14 cellular contexts compared by ENCODE assay signal in the genomic region with DNA sequence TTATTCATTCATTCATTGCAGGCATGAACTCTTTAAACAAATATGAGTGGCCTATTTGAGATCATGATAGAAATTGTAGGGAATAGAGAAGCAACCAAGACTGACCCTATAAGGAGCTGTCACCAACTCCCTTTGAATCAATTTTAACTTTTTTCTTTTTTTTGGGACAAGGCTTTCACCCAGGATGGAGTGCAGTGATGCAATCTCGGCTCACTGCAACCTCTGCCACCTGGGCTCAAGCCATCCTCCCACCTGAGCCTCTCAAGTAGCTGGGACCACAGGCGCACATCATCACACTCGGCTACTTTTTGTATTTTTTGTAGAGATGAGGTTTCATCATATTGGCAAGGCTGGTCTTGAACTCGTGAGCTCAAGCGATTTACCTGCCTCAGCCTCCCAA. TPM values are rescaled to one million over a fixed set of nuclear protein-coding genes. Genes with fewer than 3 reads are reported as not detected.
DNase-seq lines count a peak whose midpoint lies in the region; ATAC-seq and TF ChIP-seq lines count a peak whose summit lies in the region.
"Had no signal": no experiment of that assay in that cellular context is flagged by ENCODE, and none has a peak within 500 bp of the region (broad histone marks: within the 10 kb centered on the region; RNA-seq: fewer than 3 reads in every experiment).

No MANE protein-coding gene starts in this region.

- H3K4me3 ChIP-seq in OCI-LY7 (ENCODE audit: low read depth, low read length, poor library complexity, severe bottlenecking), result no peak overlapping the region
- H3K4me3 ChIP-seq in epithelial cell of esophagus (ENCODE audit: low read length), result peak overlapping the region; percentile 64
- H3K4me3 ChIP-seq in psoas muscle, result peak overlapping the region; percentile 63

- intact Hi-C loops in Calu3 (cut with micrococcal nuclease; ENCODE audit: unreplicated experiment) (no loop called here), OCI-LY7 (cut with micrococcal nuclease; ENCODE audit: unreplicated experiment) (no loop called here), psoas muscle (cut with DNase I) (loop anchor here in 1 of 2 donors (10.0 kb wide), 1 partner anchor 382 kb away; no protein-coding TSS in a partner anchor)

- H3K4me1 Mint-ChIP-seq in Calu3 (ENCODE audit: low read depth, unreplicated experiment), result peaks cover 11% of the 10 kb centered on the region

- no peak for DNase-seq in Calu3
- DNase-seq in OCI-LY7 (ENCODE audit: low spot score), result no peak
- no peak for DNase-seq in epithelial cell of esophagus (ENCODE audit: low read depth)
- DNase-seq in psoas muscle, result no peak
- DNase-seq in AG08395 (ENCODE audit: low spot score), result no peak
- no peak for DNase-seq in HEK293T (ENCODE audit: extremely low spot score)
- DNase-seq in cerebellar cortex (ENCODE audit: low spot score), result no peak
- DNase-seq: DMS 273 treated with DMSO at 0.1 percent for 48 hours; erythroblast; HCEC 1CT; NCI-H345; stimulated activated CD4-positive, alpha-beta T cell treated with anti-CD3 and anti-CD28 coated beads, Interleukin-1b, Interleukin-23, amount 100 ng/mL, for 48 hours; uterus had no signal

- H3K27me3 Mint-ChIP-seq in Calu3 (ENCODE audit: unreplicated experiment), result no peaks in the 10 kb centered on the region

- H3K36me3 ChIP-seq in OCI-LY7 (ENCODE audit: insufficient read depth, low read length) (no peaks in the 10 kb centered on the region), psoas muscle (ENCODE audit: insufficient read depth in 1 of 2, low read depth in 1 of 2) (no peaks in the 10 kb centered on the region)
- H3K36me3 ChIP-seq: uterus had no signal

- CTCF ChIA-PET in Calu3 (lab: Charles Lee) (no interaction called here), OCI-LY7 (lab: Charles Lee; ENCODE audit: unreplicated experiment) (interaction anchor here (1.2 kb wide), 1 partner anchor 8 kb away, joined by 3 read pairs; no protein-coding TSS in a partner anchor), HEK293T (lab: Yijun Ruan, JAX) (interaction anchor here (1.9 kb wide), 1 partner anchor 9 kb away, joined by 7 read pairs; no protein-coding TSS in a partner anchor)

- H3K27me3 ChIP-seq in psoas muscle (ENCODE audit: insufficient read depth in 3 of 3, low read length in 2 of 3), result no peaks in the 10 kb centered on the region
- H3K27me3 ChIP-seq: uterus had no signal

- peaks cover 16% of the 10 kb centered on the region for H3K4me1 ChIP-seq in OCI-LY7 (ENCODE audit: insufficient read depth, low read length, poor library complexity, severe bottlenecking)
- peaks cover 5% of the 10 kb centered on the region for H3K4me1 ChIP-seq in psoas muscle
- H3K4me1 ChIP-seq: uterus had no signal

- H3K27ac ChIP-seq in OCI-LY7 (ENCODE audit: low read depth, low read length, poor library complexity, severe bottlenecking), result no peak overlapping the region
- H3K27ac ChIP-seq in psoas muscle, result no peak overlapping the region

- H2AFZ ChIP-seq in OCI-LY7 (ENCODE audit: low read length), result 0 out of 2 replicates have a peak overlapping the region, but pooled peaks have one; percentile 29

- H3K79me2 ChIP-seq in OCI-LY7 (ENCODE audit: insufficient read depth, low read depth, low read length), result no peaks in the 10 kb centered on the region

- no peak for ATAC-seq in psoas muscle
- no peak for ATAC-seq in HG03571 (IDR thresholded peaks at IDR 0.05; ENCODE audit: unreplicated experiment)

- H4K20me1 ChIP-seq in OCI-LY7 (ENCODE audit: insufficient read depth, low read length), result no peaks in the 10 kb centered on the region

- H3K9me3 Mint-ChIP-seq in Calu3 (ENCODE audit: low read depth, unreplicated experiment), result no peaks in the 10 kb centered on the region

- TF ChIP-seq CTCF in Calu3 (IDR thresholded peaks at IDR 0.05; ENCODE audit: unreplicated experiment), result no peak
- TF ChIP-seq CTCF in OCI-LY7 (conservative IDR thresholded peaks at IDR 0.05; ENCODE audit: low read length), result no peak
- no peak for TF ChIP-seq CTCF in epithelial cell of esophagus (IDR thresholded peaks at IDR 0.05; ENCODE audit: insufficient read depth, low read depth, low read length, missing control alignments)
- TF ChIP-seq CTCF in psoas muscle (IDR thresholded peaks at IDR 0.05), result no peak

- H3K4me2 ChIP-seq in OCI-LY7 (ENCODE audit: low read length), result peak overlapping the region; percentile 54; the same call in 1 of the 2 replicates

- no peak overlapping the region for H3K27ac Mint-ChIP-seq in Calu3 (ENCODE audit: unreplicated experiment)

- no TSS peak for BruUV-seq in Calu3 (replicated peaks; lab: Mats Ljungman, UMichigan)
- BruUV-seq in OCI-LY7 (replicated peaks; lab: Mats Ljungman, UMichigan), result no TSS peak

- POLR2A ChIA-PET in OCI-LY7 (lab: Charles Lee), result interaction anchor here (0.7 to 1.1 kb wide), 2 partner anchors 197 to 441 kb away, joined by 3 read pairs; no protein-coding TSS in a partner anchor
- POLR2A ChIA-PET in HEK293T (lab: Yijun Ruan, JAX), result interaction anchor here (0.9 to 1.0 kb wide), 2 partner anchors 9 to 10 kb away, joined by 4 read pairs; no protein-coding TSS in a partner anchor

- peaks cover 13% of the 10 kb centered on the region for H3K36me3 Mint-ChIP-seq in Calu3 (ENCODE audit: insufficient read depth, unreplicated experiment)

- H3K9me2 ChIP-seq in OCI-LY7 (ENCODE audit: insufficient read depth, low read length), result no peaks in the 10 kb centered on the region

- peak overlapping the region; percentile 88 for H3K4me3 Mint-ChIP-seq in Calu3 (ENCODE audit: low read depth, unreplicated experiment)

- H3K9me3 ChIP-seq in OCI-LY7 (ENCODE audit: low read length), result no peaks in the 10 kb centered on the region
- no peaks in the 10 kb centered on the region for H3K9me3 ChIP-seq in psoas muscle
- H3K9me3 ChIP-seq: uterus had no signal

- WGBS in psoas muscle, 3 donors, result 90 to 100% (median 96%) methylated on average over 5 of the region's 5 CpGs

TF ChIP-seq in HEK293T, 16 proteins besides CTCF, POLR2A, EP300 and RAD21:
- TF ChIP-seq CTBP1 (IDR thresholded peaks at IDR 0.05; ENCODE audit: borderline replicate concordance), result no peak
- no peak for TF ChIP-seq BHLHE40 (IDR thresholded peaks at IDR 0.05; ENCODE audit: borderline replicate concordance)
- TF ChIP-seq TARDBP (IDR thresholded peaks at IDR 0.05), result no peak
- TF ChIP-seq, protein P1, sequence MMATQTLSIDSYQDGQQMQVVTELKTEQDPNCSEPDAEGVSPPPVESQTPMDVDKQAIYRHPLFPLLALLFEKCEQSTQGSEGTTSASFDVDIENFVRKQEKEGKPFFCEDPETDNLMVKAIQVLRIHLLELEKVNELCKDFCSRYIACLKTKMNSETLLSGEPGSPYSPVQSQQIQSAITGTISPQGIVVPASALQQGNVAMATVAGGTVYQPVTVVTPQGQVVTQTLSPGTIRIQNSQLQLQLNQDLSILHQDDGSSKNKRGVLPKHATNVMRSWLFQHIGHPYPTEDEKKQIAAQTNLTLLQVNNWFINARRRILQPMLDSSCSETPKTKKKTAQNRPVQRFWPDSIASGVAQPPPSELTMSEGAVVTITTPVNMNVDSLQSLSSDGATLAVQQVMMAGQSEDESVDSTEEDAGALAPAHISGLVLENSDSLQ (IDR thresholded peaks at IDR 0.05), result no peak

RNA-seq across cellular contexts. Expression of a gene that starts 17.1 kb away (rescaled TPM):
- 125 and 130 TPM in 2 replicates for total RNA-seq in Calu3 (2022)
- 180 and 210 TPM in 2 replicates for total RNA-seq in OCI-LY7 (2014; rRNA removed; shearing (Covaris generic))
- total RNA-seq in OCI-LY7 (2022), result 206 and 227 TPM in 2 replicates
- total RNA-seq in psoas muscle, result 100 to 1,000 TPM; 294 to 473 (median 332) TPM
- polyA plus RNA-seq in psoas muscle, result 100 to 1,000 TPM; 521 to 680 (median 593) TPM
